Comparison of ENCODE assay signal across 9 cellular contexts in genomic region chr2:168245074-168245825, GRCh38. TPM values are rescaled to one million over a fixed set of nuclear protein-coding genes. Genes with fewer than 3 reads are reported as not detected.
DNase-seq lines count a peak whose midpoint lies in the region; ATAC-seq, FAIRE-seq and TF ChIP-seq lines count a peak whose summit lies in the region.
"Had no signal": no experiment of that assay in that cellular context is flagged by ENCODE, and none has a peak within 500 bp of the region (broad histone marks: within the 10 kb centered on the region; RNA-seq: fewer than 3 reads in every experiment).

No MANE protein-coding gene starts in this region.

- no peaks in the 10 kb centered on the region for H3K36me3 Mint-ChIP-seq in chondrocyte (ENCODE audit: low read depth)

- intact Hi-C loops in pancreas (cut with DNase I): loop anchor here in 1 of 3 donors (10.0 kb wide), 1 partner anchor 110 kb away; no protein-coding TSS in a partner anchor

- no peaks in the 10 kb centered on the region for H3K9me3 ChIP-seq in pancreas

- peaks cover 50% of the 10 kb centered on the region for H3K4me1 Mint-ChIP-seq in chondrocyte (ENCODE audit: low read depth)

- peak overlapping the region; percentile 24 for H3K27ac Mint-ChIP-seq in chondrocyte (ENCODE audit: unreplicated experiment)
- H3K27ac Mint-ChIP-seq: dendritic cell treated with granulocyte-macrophage colony-stimulating factor and Interleukin-4, amounts not matched to agents 40 ng/mL and 50 ng/mL, for 4 days had no signal

- H3K4me3 ChIP-seq in pancreas: peak overlapping the region in 2 of 4 donors; percentile 9 to 93

- H3K27ac ChIP-seq in pancreas: peak overlapping the region in 3 of 4 donors; percentile 9 to 51 (median 20)

- no peaks in the 10 kb centered on the region for H3K9me3 Mint-ChIP-seq in chondrocyte (ENCODE audit: low read depth)
- H3K9me3 Mint-ChIP-seq: dendritic cell treated with granulocyte-macrophage colony-stimulating factor and Interleukin-4, amounts not matched to agents 40 ng/mL and 50 ng/mL, for 4 days had no signal

- H3K36me3 ChIP-seq in pancreas: no peaks in the 10 kb centered on the region

- peak; percentile 10 for TF ChIP-seq CTCF in chondrocyte (IDR thresholded peaks at IDR 0.05)
- TF ChIP-seq CTCF in pancreas (IDR thresholded peaks at IDR 0.05): no peak
- TF ChIP-seq CTCF in omental fat pad (IDR thresholded peaks at IDR 0.05): no peak

- peak; percentile 23 for DNase-seq in NCI-H345 (lab: John Stamatoyannopoulos, UW)
- DNase-seq in NCI-H345 treated with DMSO at 0.1 percent for 48 hours (lab: John Stamatoyannopoulos, UW; ENCODE audit: unreplicated experiment): no peak
- peak; percentile 40 for DNase-seq in MV-4-11 (lab: John Stamatoyannopoulos, UW)
- DNase-seq in chondrocyte (ENCODE audit: low spot score): no peak
- no peak for DNase-seq in pancreas
- DNase-seq in omental fat pad (ENCODE audit: low spot score): no peak
- DNase-seq in NCI-H510A treated with DMSO at 0.1 percent for 48 hours (lab: John Stamatoyannopoulos, UW): no peak

- no peaks in the 10 kb centered on the region for H3K27me3 ChIP-seq in pancreas

- WGBS in pancreas, 2 donors: 70 to 76% methylated on average over 7 of the region's 7 CpGs

- FAIRE-seq in pancreas (lab: Jason Lieb, UNC): no peak

- H3K4me3 Mint-ChIP-seq in chondrocyte (ENCODE audit: unreplicated experiment): peak overlapping the region; percentile 63

- ATAC-seq in pancreas: peak in 1 of 4 donors; percentile 8
- ATAC-seq in omental fat pad (ENCODE audit: low FRiP score): no peak
- ATAC-seq in GM19467 (IDR thresholded peaks at IDR 0.05; ENCODE audit: unreplicated experiment): no peak

- peaks cover 10 to 28% (median 14%) of the 10 kb centered on the region in 3 donors for H3K4me1 ChIP-seq in pancreas

- H3K27me3 Mint-ChIP-seq in chondrocyte (ENCODE audit: low read depth): no peaks in the 10 kb centered on the region

RNA-seq across cellular contexts. Expression of gene STK39, which starts 2.1 kb away (rescaled TPM):
- 31.9 to 34.8 TPM (median 34.3 TPM) in 3 replicates for total RNA-seq in chondrocyte
- total RNA-seq in pancreas: 10 to 100 TPM; 14.3 to 23.1 (median 17.0) TPM
- polyA plus RNA-seq in pancreas: 10 to 100 TPM in 1 of 2 donors, 1 to 10 TPM in 1; 9.5 to 11.7 TPM
- total RNA-seq in omental fat pad: 10 to 100 TPM; 18.4 to 65.0 (median 27.1) TPM

Comparison
In these comparisons a context has a peak if more than half of its experiments do, and no peak if none do; other contexts are left out.
1. DNase-seq: peak in NCI-H345 (single experiment) and MV-4-11 (single experiment); none in NCI-H345 treated with DMSO at 0.1 percent for 48 hours (single experiment), chondrocyte (single experiment), pancreas (0 of 6), omental fat pad (single experiment) and NCI-H510A treated with DMSO at 0.1 percent for 48 hours (single experiment).